Comparison of ENCODE assay signal across 10 cellular contexts in the genomic region with DNA sequence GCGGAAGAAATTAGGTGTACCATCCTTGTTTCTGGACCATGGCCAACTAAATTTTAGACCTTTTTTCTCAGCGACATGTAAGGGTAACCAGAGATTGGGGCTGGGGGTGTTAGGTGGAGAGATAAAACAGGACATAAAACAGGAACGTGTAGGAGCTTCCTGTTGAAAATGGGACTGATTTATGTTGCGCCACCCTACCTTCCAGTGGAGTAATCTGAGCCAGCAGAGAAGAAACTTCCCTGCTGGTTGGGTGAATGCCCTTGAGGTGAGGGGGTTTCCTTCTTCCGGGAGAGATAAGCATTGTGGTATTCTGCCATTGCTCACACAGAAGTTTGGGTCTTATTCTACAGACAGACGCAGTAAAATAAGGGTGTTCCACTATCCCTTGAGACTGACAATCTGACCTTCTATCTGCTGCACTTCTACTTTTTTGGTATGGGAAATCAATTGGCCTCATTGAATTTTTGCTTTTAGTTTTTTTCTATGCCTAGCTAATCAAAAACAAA. TPM values are rescaled to one million over a fixed set of nuclear protein-coding genes. Genes with fewer than 3 reads are reported as not detected.
DNase-seq lines count a peak whose midpoint lies in the region; ATAC-seq, FAIRE-seq and TF ChIP-seq lines count a peak whose summit lies in the region.
"Had no signal": no experiment of that assay in that cellular context is flagged by ENCODE, and none has a peak within 500 bp of the region (broad histone marks: within the 10 kb centered on the region; RNA-seq: fewer than 3 reads in every experiment).

No MANE protein-coding gene starts in this region.

- H3K4me3 ChIP-seq in A673 (ENCODE audit: low read depth, low read length, poor library complexity, severe bottlenecking) (peak overlapping the region; percentile 6), HEK293 (ENCODE audit: low read depth, low read length) (no peak overlapping the region), iPS-18a (ENCODE audit: low read length) (peak overlapping the region; percentile 26), small intestine (ENCODE audit: low read depth in 1 of 2, low read length in 2 of 2) (no peak overlapping the region), heart right ventricle (peak overlapping the region in 1 of 10 donors; percentile 15)

- H3K4me3 Mint-ChIP-seq in activated CD4-positive, alpha-beta memory T cell treated with anti-CD3 and anti-CD28 coated beads, Interleukin-2, amount 10 ng/mL, durations not matched to agents 7 days and 5 days = no peak overlapping the region

- no TSS peak for BruUV-seq in A673 (replicated peaks; lab: Mats Ljungman, UMichigan)

- ATAC-seq in heart right ventricle = no peak

- H3K36me3 ChIP-seq in A673 (ENCODE audit: insufficient read depth, low read length, poor library complexity, severe bottlenecking) = no peaks in the 10 kb centered on the region
- H3K36me3 ChIP-seq in HEK293 (ENCODE audit: control insufficient read depth in 2 of 2, insufficient read depth in 1 of 2, low read length in 2 of 2) = no peaks in the 10 kb centered on the region; a peak in 1 of 3 replicates
- H3K36me3 ChIP-seq in iPS-18a (ENCODE audit: control insufficient read depth, low read depth, low read length) = no peaks in the 10 kb centered on the region
- no peaks in the 10 kb centered on the region for H3K36me3 ChIP-seq in small intestine (ENCODE audit: control insufficient read depth in 2 of 2, insufficient read depth in 2 of 2, low read length in 2 of 2)
- H3K36me3 ChIP-seq in heart right ventricle = no peaks in the 10 kb centered on the region

- H3K4me1 ChIP-seq in A673 (ENCODE audit: insufficient read depth, low read length, poor library complexity, severe bottlenecking) (peaks cover 40% of the 10 kb centered on the region), HEK293 (ENCODE audit: control insufficient read depth, insufficient read depth, low read length) (peaks cover 13% of the 10 kb centered on the region), iPS-18a (ENCODE audit: control insufficient read depth, low read depth, low read length) (peaks cover 36% of the 10 kb centered on the region), small intestine (ENCODE audit: control insufficient read depth in 2 of 2, insufficient read depth in 1 of 2, low read depth in 1 of 2, low read length in 1 of 2) (peaks cover 6% of the 10 kb centered on the region in 2 donors), heart right ventricle (peaks cover 0 to 61% (median 17%) of the 10 kb centered on the region in 9 donors)

- H3K4me1 Mint-ChIP-seq in activated CD4-positive, alpha-beta memory T cell treated with anti-CD3 and anti-CD28 coated beads, Interleukin-2, amount 10 ng/mL, durations not matched to agents 7 days and 5 days = peaks cover 69% of the 10 kb centered on the region

- H3K9me3 ChIP-seq in A673 (ENCODE audit: low read depth, low read length, poor library complexity, severe bottlenecking) (no peaks in the 10 kb centered on the region), HEK293 (ENCODE audit: control insufficient read depth, insufficient read depth, low read depth, low read length) (no peaks in the 10 kb centered on the region), iPS-18a (ENCODE audit: control insufficient read depth, low read depth, low read length) (no peaks in the 10 kb centered on the region), small intestine (ENCODE audit: control insufficient read depth, low read depth) (no peaks in the 10 kb centered on the region), heart right ventricle (no peaks in the 10 kb centered on the region)

- CTCF ChIA-PET in A673 (lab: Charles Lee) = interaction anchor here (1.0 kb wide), 1 partner anchor 531 kb away, joined by 3 read pairs; no protein-coding TSS in a partner anchor
- CTCF ChIA-PET in HEK293 (lab: Yijun Ruan, JAX) = interaction anchor here (0.5 to 0.7 kb wide), 4 partner anchors 42 to 239 kb away, joined by 3 to 6 read pairs (median 4); no protein-coding TSS in a partner anchor
- CTCF ChIA-PET in activated CD4-positive, alpha-beta memory T cell treated with anti-CD3 and anti-CD28 coated beads, Interleukin-2, amount 10 ng/mL, durations not matched to agents 7 days and 5 days (lab: Charles Lee) = interaction anchor here (0.8 to 6.4 kb wide), 7 partner anchors 38 to 428 kb away, joined by 3 to 74 read pairs (median 5); no protein-coding TSS in a partner anchor

- intact Hi-C loops in A673 (cut with micrococcal nuclease; ENCODE audit: unreplicated experiment) = loop anchor here (5.0 to 10.0 kb wide), 6 partner anchors 82 to 530 kb away; no protein-coding TSS in a partner anchor
- intact Hi-C loops in heart right ventricle (cut with DNase I) = loop anchor here in 6 of 10 donors (5.0 to 10.0 kb wide), 6 partner anchors 188 to 432 kb away; no protein-coding TSS in a partner anchor

- no peak overlapping the region for H3K27ac Mint-ChIP-seq in activated CD4-positive, alpha-beta memory T cell treated with anti-CD3 and anti-CD28 coated beads, Interleukin-2, amount 10 ng/mL, durations not matched to agents 7 days and 5 days

- 53 to 64% (median 58%) methylated on average over 6 of the region's 6 CpGs for WGBS in small intestine, 3 donors
- 49 to 57% methylated on average over 6 of the region's 6 CpGs for WGBS in heart right ventricle, 2 donors

- H3K27me3 ChIP-seq in A673 (replicated peaks; ENCODE audit: insufficient read depth, low read depth, low read length, poor library complexity) (no peaks in the 10 kb centered on the region), iPS-18a (ENCODE audit: control insufficient read depth, insufficient read depth, low read length) (no peaks in the 10 kb centered on the region), small intestine (ENCODE audit: control insufficient read depth in 2 of 2, insufficient read depth in 2 of 2, low read length in 2 of 2) (no peaks in the 10 kb centered on the region), heart right ventricle (no peaks in the 10 kb centered on the region)

- DNase-seq in A673 (ENCODE audit: low spot score) (peak; percentile 81), small intestine (no peak), NAMALWA (ENCODE audit: low spot score) (no peak), NCI-H82 treated with DMSO at 0.1 percent for 48 hours (lab: John Stamatoyannopoulos, UW; ENCODE audit: unreplicated experiment) (no peak), heart right ventricle (no peak)
- DNase-seq in activated CD4-positive, alpha-beta memory T cell treated with anti-CD3 and anti-CD28 coated beads, Interleukin-2, amount 10 ng/mL, durations not matched to agents 7 days and 5 days = peak; percentile 42
- DNase-seq: DMS 273 treated with DMSO at 0.1 percent for 48 hours, NCI-H774 had no signal

- FAIRE-seq in small intestine (lab: Jason Lieb, UNC) = no peak

- no peaks in the 10 kb centered on the region for H3K27me3 Mint-ChIP-seq in activated CD4-positive, alpha-beta memory T cell treated with anti-CD3 and anti-CD28 coated beads, Interleukin-2, amount 10 ng/mL, durations not matched to agents 7 days and 5 days

- H3K9me3 Mint-ChIP-seq in activated CD4-positive, alpha-beta memory T cell treated with anti-CD3 and anti-CD28 coated beads, Interleukin-2, amount 10 ng/mL, durations not matched to agents 7 days and 5 days = no peaks in the 10 kb centered on the region

- no peak overlapping the region for H3K27ac ChIP-seq in A673 (ENCODE audit: low read depth, low read length, poor library complexity, severe bottlenecking)
- no peak overlapping the region for H3K27ac ChIP-seq in HEK293 (ENCODE audit: extremely low read depth, low read depth, low read length)
- H3K27ac ChIP-seq in iPS-18a (ENCODE audit: low read length) = peak overlapping the region; percentile 7
- H3K27ac ChIP-seq in small intestine (ENCODE audit: low read depth in 1 of 2, low read length in 1 of 2) = no peak overlapping the region
- peak overlapping the region in 2 of 10 donors; percentile 17 to 51 for H3K27ac ChIP-seq in heart right ventricle

- TF ChIP-seq CTCF in A673 (conservative IDR thresholded peaks at IDR 0.05; ENCODE audit: low read depth, low read length) = no peak
- TF ChIP-seq CTCF in HEK293 (tag by site-specific recombination; IDR thresholded peaks at IDR 0.05) = no peak
- TF ChIP-seq CTCF in heart right ventricle (IDR thresholded peaks at IDR 0.05) = no peak

- H3K9ac ChIP-seq in iPS-18a (ENCODE audit: low read length) = peak overlapping the region; percentile 36

- H3K36me3 Mint-ChIP-seq in activated CD4-positive, alpha-beta memory T cell treated with anti-CD3 and anti-CD28 coated beads, Interleukin-2, amount 10 ng/mL, durations not matched to agents 7 days and 5 days (ENCODE audit: low read depth) = peaks cover 28% of the 10 kb centered on the region

- POLR2A ChIA-PET in A673 (lab: Charles Lee; ENCODE audit: low non-redundant PET) (no interaction called here), HEK293 (lab: Yijun Ruan, JAX) (no interaction called here)
- POLR2A ChIA-PET in activated CD4-positive, alpha-beta memory T cell treated with anti-CD3 and anti-CD28 coated beads, Interleukin-2, amount 10 ng/mL, durations not matched to agents 7 days and 5 days (lab: Charles Lee) = interaction anchor here (0.6 to 7.9 kb wide), 8 partner anchors 9 to 334 kb away, joined by 3 to 80 read pairs (median 3); no protein-coding TSS in a partner anchor

TF ChIP-seq in HEK293, 187 proteins besides CTCF, POLR2A, EP300 and RAD21 (continues in another document):
- TF ChIP-seq EGR2 (tag by site-specific recombination; IDR thresholded peaks at IDR 0.05; ENCODE audit: low read depth) = peak; percentile 52; the same call in 1 of the 2 replicates
- TF ChIP-seq FEZF1 (tag by site-specific recombination; IDR thresholded peaks at IDR 0.05) = peak; percentile 15; the same call in 1 of the 2 replicates
- TF ChIP-seq ZNF404 (tag by site-specific recombination; IDR thresholded peaks at IDR 0.05) = no peak
- TF ChIP-seq ZFHX2 (tag by site-specific recombination; conservative IDR thresholded peaks at IDR 0.05) = peak; percentile 66
- peak; percentile 45; the same call in 1 of the 2 replicates for TF ChIP-seq ZXDB (tag by site-specific recombination; IDR thresholded peaks at IDR 0.05)
- TF ChIP-seq PRDM1 (tag by site-specific recombination; IDR thresholded peaks at IDR 0.05) = 0 out of 2 replicates have a peak, but pooled peaks have one; percentile 18
- TF ChIP-seq YY2 (tag by site-specific recombination; IDR thresholded peaks at IDR 0.05) = no peak
- TF ChIP-seq ZNF701 (tag by site-specific recombination; IDR thresholded peaks at IDR 0.05) = no peak
- no peak for TF ChIP-seq ZNF768 (tag by site-specific recombination; IDR thresholded peaks at IDR 0.05)
- TF ChIP-seq ZBTB48 (tag by site-specific recombination; IDR thresholded peaks at IDR 0.05) = no peak
- no peak for TF ChIP-seq ZNF24 (tag by site-specific recombination; IDR thresholded peaks at IDR 0.05)

RNA-seq across cellular contexts. Expression of a gene that starts 4.5 kb away (rescaled TPM):
- total RNA-seq in A673 (2021) = 81.0 and 84.2 TPM in 2 replicates
- 10 to 100 TPM; 79.5 to 84.2 TPM for total RNA-seq in activated CD4-positive, alpha-beta memory T cell treated with anti-CD3 and anti-CD28 coated beads, Interleukin-2, amount 10 ng/mL, durations not matched to agents 7 days and 5 days
- 10 to 100 TPM; 23.3 to 50.1 (median 29.2) TPM for polyA plus RNA-seq in small intestine
- total RNA-seq in heart right ventricle = 10 to 100 TPM in 1 of 10 donors, 1 to 10 TPM in 9; 5.7 to 18.0 (median 8.4) TPM
- 1 to 10 TPM; 4.3 to 4.9 TPM for polyA plus RNA-seq in heart right ventricle

Comparison
In these comparisons a context has a peak if more than half of its experiments do, and no peak if none do; other contexts are left out.
1. DNase-seq: peak in A673 (single experiment) and activated CD4-positive, alpha-beta memory T cell treated with anti-CD3 and anti-CD28 coated beads, Interleukin-2, amount 10 ng/mL, durations not matched to agents 7 days and 5 days (single experiment); none in small intestine (single experiment), NAMALWA (single experiment), NCI-H82 treated with DMSO at 0.1 percent for 48 hours (single experiment) and heart right ventricle (0 of 2).
2. H3K4me3 ChIP-seq: peak in A673 (single experiment) and iPS-18a (single experiment); none in HEK293 (single experiment) and small intestine (0 of 2).